25 cellular contexts compared by ENCODE assay signal in the genomic region with DNA sequence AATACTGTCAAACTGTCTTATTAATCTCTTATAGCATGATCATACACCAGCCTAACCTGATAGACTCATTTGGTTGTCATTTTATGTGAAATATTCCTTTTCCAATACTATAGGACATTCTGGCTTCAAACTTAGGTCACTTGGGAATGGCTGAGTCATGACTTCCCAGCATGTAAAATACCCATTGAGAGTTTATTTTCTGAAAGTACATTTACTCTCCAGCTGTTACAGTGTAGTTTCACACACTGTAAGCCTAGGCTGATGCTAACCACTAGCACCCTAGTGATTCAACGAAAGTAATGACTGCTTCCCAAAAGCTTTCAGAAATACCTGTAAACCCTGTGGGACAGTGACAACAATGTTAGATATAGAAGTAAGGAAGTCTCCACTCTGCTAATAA.
DNase-seq lines count a peak whose midpoint lies in the region; ATAC-seq lines count a peak whose summit lies in the region.
"Had no signal": no experiment of that assay in that cellular context is flagged by ENCODE, and none has a peak within 500 bp of the region (broad histone marks: within the 10 kb centered on the region; RNA-seq: fewer than 3 reads in every experiment).

No MANE protein-coding gene starts in this region.

- no peak overlapping the region for H2AFZ ChIP-seq in ACC112 (ENCODE audit: low read length, unreplicated experiment)

- peaks cover 12% of the 10 kb centered on the region for H3K4me1 ChIP-seq in ACC112 (ENCODE audit: control insufficient read depth, insufficient read depth, low read length, unreplicated experiment)
- H3K4me1 ChIP-seq: gastrocnemius medialis, upper lobe of left lung had no signal

- no peak for ATAC-seq in HG03521 (IDR thresholded peaks at IDR 0.05; ENCODE audit: unreplicated experiment)
- ATAC-seq: activated naive CD8-positive, alpha-beta T cell treated with anti-CD3 and anti-CD28 coated beads, Interleukin-2, amount 50 U/mL, for 24 hours; gastrocnemius medialis had no signal

- peaks cover 11% of the 10 kb centered on the region for H3K79me2 ChIP-seq in ACC112 (ENCODE audit: control insufficient read depth, insufficient read depth, low read length, unreplicated experiment)

- no peak overlapping the region for H3K4me3 ChIP-seq in ACC112 (ENCODE audit: low read depth, low read length)
- H3K4me3 ChIP-seq: BLaER1 treated with 17β-estradiol and CSF1 and Interleukin-3, amounts not matched to agents 10 nM and 100 nM; gastrocnemius medialis; MG63; upper lobe of left lung had no signal

- H3K27me3 ChIP-seq in ACC112 (ENCODE audit: insufficient read depth, low read length), result no peaks in the 10 kb centered on the region
- H3K27me3 ChIP-seq: BLaER1 treated with 17β-estradiol and CSF1 and Interleukin-3, amounts not matched to agents 10 nM and 100 nM; gastrocnemius medialis; MG63; upper lobe of left lung had no signal

- H3K27ac ChIP-seq in ACC112 (ENCODE audit: low read depth, low read length), result peak overlapping the region; percentile 14
- H3K27ac ChIP-seq: BLaER1 treated with 17β-estradiol and CSF1 and Interleukin-3, amounts not matched to agents 10 nM and 100 nM; gastrocnemius medialis; HL-60; upper lobe of left lung had no signal

- H3K36me3 ChIP-seq in ACC112 (ENCODE audit: insufficient read depth, low read length), result no peaks in the 10 kb centered on the region
- H3K36me3 ChIP-seq: BLaER1 treated with 17β-estradiol and CSF1 and Interleukin-3, amounts not matched to agents 10 nM and 100 nM; gastrocnemius medialis; MG63; upper lobe of left lung had no signal

- DNase-seq in LHCN-M2 (ENCODE audit: low read depth) (peak; percentile 90), brain pericyte (ENCODE audit: low read depth, low spot score) (peak; percentile 50), hepatic stellate cell (ENCODE audit: low spot score) (peak; percentile 8), RKO (ENCODE audit: low spot score) (no peak), medulla oblongata (ENCODE audit: extremely low spot score) (no peak)
- no peak for DNase-seq in activated CD4-positive, alpha-beta T cell treated with anti-CD3 and anti-CD28 coated beads for 1 hour
- DNase-seq: ACHN; activated CD4-positive, alpha-beta memory T cell treated with anti-CD3 and anti-CD28 coated beads, Interleukin-2, amount 10 ng/mL, durations not matched to agents 7 days and 5 days; activated effector memory CD4-positive, alpha-beta T cell treated with anti-CD3 and anti-CD28 coated beads, Interleukin-2, amount 50 U/mL, for 16 hours; activated naive CD8-positive, alpha-beta T cell treated with anti-CD3 and anti-CD28 coated beads, Interleukin-2, amount 50 U/mL, for 24 hours; gastrocnemius medialis; kidney glomerular epithelial cell; mammary epithelial cell; MG63; NCI-H1436 treated with DMSO at 0.1 percent for 48 hours; NCI-H510A treated with DMSO at 0.1 percent for 48 hours; nucleus accumbens; retina; stimulated activated CD8-positive, alpha-beta memory T cell treated with anti-CD3 and anti-CD28 coated beads, Interleukin-4, amount 100 ng/mL, for 48 hours; T1000; upper lobe of left lung had no signal

Comparison
In these comparisons a context has a peak if more than half of its experiments do, and no peak if none do; other contexts are left out.
1. DNase-seq: peak in LHCN-M2 (single experiment), brain pericyte (single experiment) and hepatic stellate cell (single experiment); none in RKO (single experiment), medulla oblongata (single experiment) and activated CD4-positive, alpha-beta T cell treated with anti-CD3 and anti-CD28 coated beads for 1 hour (single experiment).